ENCODE assay signal across 23 cellular contexts in genomic region chr7:129774359-129774758, GRCh38.
DNase-seq lines count a peak whose midpoint lies in the region; ATAC-seq and TF ChIP-seq lines count a peak whose summit lies in the region.
"Had no signal": no experiment of that assay in that cellular context is flagged by ENCODE, and none has a peak within 500 bp of the region (broad histone marks: within the 10 kb centered on the region; RNA-seq: fewer than 3 reads in every experiment).

No MANE protein-coding gene starts in this region.

- H3K4me1 ChIP-seq in BLaER1 treated with 17β-estradiol and CSF1 and Interleukin-3, amounts not matched to agents 10 nM and 100 nM: peaks cover 36 to 90% (median 82%) of the 10 kb centered on the region in 10 experiments
- H3K4me1 ChIP-seq in RWPE2 (ENCODE audit: insufficient read depth, poor library complexity, severe bottlenecking) (no peaks in the 10 kb centered on the region), aorta (ENCODE audit: control insufficient read depth in 1 of 2, insufficient read depth in 2 of 2, low read length in 2 of 2) (no peaks in the 10 kb centered on the region)

- no peaks in the 10 kb centered on the region for H3K36me3 ChIP-seq in BLaER1 treated with 17β-estradiol and CSF1 and Interleukin-3, amounts not matched to agents 10 nM and 100 nM
- H3K36me3 ChIP-seq in RWPE2 (ENCODE audit: low read depth) (no peaks in the 10 kb centered on the region), aorta (ENCODE audit: control insufficient read depth in 1 of 2, insufficient read depth in 2 of 2, low read length in 1 of 2) (no peaks in the 10 kb centered on the region)
- H3K36me3 ChIP-seq: ascending aorta, lower lobe of right lung, prostate gland, vagina had no signal

- peaks cover 0 to 15% (median 8%) of the 10 kb centered on the region in 11 experiments; a peak in 10 of 22 replicates for H3K9me3 ChIP-seq in BLaER1 treated with 17β-estradiol and CSF1 and Interleukin-3, amounts not matched to agents 10 nM and 100 nM (replicated peaks in 1 of 11)
- H3K9me3 ChIP-seq in RWPE2 (ENCODE audit: severe bottlenecking) (no peaks in the 10 kb centered on the region), aorta (ENCODE audit: control insufficient read depth, low read length) (no peaks in the 10 kb centered on the region)
- H3K9me3 ChIP-seq: ascending aorta, lower lobe of right lung, mucosa of descending colon, prostate gland, vagina had no signal

- TF ChIP-seq CTCF in RWPE2 (IDR thresholded peaks at IDR 0.05; ENCODE audit: poor library complexity, severe bottlenecking): no peak
- TF ChIP-seq CTCF in coronary artery (IDR thresholded peaks at IDR 0.05): no peak

- H4K20me1 ChIP-seq in BLaER1 treated with 17β-estradiol and CSF1 and Interleukin-3, amounts not matched to agents 10 nM and 100 nM: peaks cover 0 to 91% (median 49%) of the 10 kb centered on the region in 11 experiments; a peak in 17 of 22 replicates

- intact Hi-C loops in aorta (cut with DNase I): no loop called here

- peak overlapping the region in 3 of 11 experiments; percentile 14 to 50 (median 24); a peak in 4 of 22 replicates for H3K27ac ChIP-seq in BLaER1 treated with 17β-estradiol and CSF1 and Interleukin-3, amounts not matched to agents 10 nM and 100 nM
- H3K27ac ChIP-seq in RWPE2 (ENCODE audit: poor library complexity, severe bottlenecking) (no peak overlapping the region), aorta (ENCODE audit: low read depth in 1 of 2, low read length in 2 of 2) (no peak overlapping the region), coronary artery (no peak overlapping the region)
- H3K27ac ChIP-seq: ascending aorta, C4-2B, dorsolateral prefrontal cortex, epithelial cell of prostate, lower lobe of right lung, prostate gland, skin epidermis, vagina had no signal

- 91 to 96% methylated on average over 11 of the region's 11 CpGs for WGBS in aorta, 2 donors

- H3K4me3 ChIP-seq in BLaER1 treated with 17β-estradiol and CSF1 and Interleukin-3, amounts not matched to agents 10 nM and 100 nM: no peak overlapping the region
- H3K4me3 ChIP-seq in RWPE2 (ENCODE audit: severe bottlenecking): no peak overlapping the region
- no peak overlapping the region for H3K4me3 ChIP-seq in aorta (ENCODE audit: low read length in 2 of 2)
- H3K4me3 ChIP-seq in coronary artery: no peak overlapping the region
- H3K4me3 ChIP-seq: ascending aorta, dorsolateral prefrontal cortex, lower lobe of right lung, mucosa of descending colon, prostate gland, skin epidermis, vagina had no signal

- peak; percentile 35 for DNase-seq in NCI-H1092 treated with DMSO at 0.1 percent for 48 hours (lab: John Stamatoyannopoulos, UW)
- peak; percentile 42 for DNase-seq in RWPE2 (ENCODE audit: low spot score)
- peak; percentile 55 for DNase-seq in iPS-NIHi11 (ENCODE audit: low spot score)
- no peak for DNase-seq in aorta
- no peak for DNase-seq in coronary artery (ENCODE audit: low spot score)
- no peak for DNase-seq in NCI-H2107 (lab: John Stamatoyannopoulos, UW)
- DNase-seq in Kasumi-1 (lab: John Stamatoyannopoulos, UW): no peak
- DNase-seq: activated CD4-positive, alpha-beta T cell treated with anti-CD3 and anti-CD28 coated beads, Interleukin-2, amount 10 ng/mL, durations not matched to agents 7 days and 5 days; dorsolateral prefrontal cortex; Karpas-422; lower lobe of right lung; NCI-H2081; SIG-M5; stimulated activated naive B cell treated with anti-CD40 and anti-IgM and Interleukin-4, amounts not matched to agents 10 μg/mL and 1 μg/mL and 100 μg/mL, for 72 hours had no signal

- H3K27me3 ChIP-seq in BLaER1 treated with 17β-estradiol and CSF1 and Interleukin-3, amounts not matched to agents 10 nM and 100 nM: peaks cover 44 to 79% (median 54%) of the 10 kb centered on the region in 11 experiments
- H3K27me3 ChIP-seq in RWPE2 (ENCODE audit: insufficient read depth, poor library complexity, severe bottlenecking): no peaks in the 10 kb centered on the region
- H3K27me3 ChIP-seq in aorta (ENCODE audit: control insufficient read depth in 1 of 2, insufficient read depth in 2 of 2, low read length in 1 of 2): no peaks in the 10 kb centered on the region

- peak overlapping the region in 2 of 11 experiments; percentile 1 to 38; a peak in 1 of 22 replicates for H3K9ac ChIP-seq in BLaER1 treated with 17β-estradiol and CSF1 and Interleukin-3, amounts not matched to agents 10 nM and 100 nM

- peak overlapping the region in 9 of 11 experiments; percentile 83 to 99 (median 93); a peak in 17 of 22 replicates for H3K4me2 ChIP-seq in BLaER1 treated with 17β-estradiol and CSF1 and Interleukin-3, amounts not matched to agents 10 nM and 100 nM

- no peak for ATAC-seq in RWPE2 (ENCODE audit: low read depth)
- no peak for ATAC-seq in aorta (ENCODE audit: low FRiP score)
- ATAC-seq: HCT116, lower lobe of right lung, mucosa of descending colon had no signal

Comparison
In these comparisons a context has a peak if more than half of its experiments do, and no peak if none do; other contexts are left out.
1. DNase-seq: peak in NCI-H1092 treated with DMSO at 0.1 percent for 48 hours (single experiment), RWPE2 (single experiment) and iPS-NIHi11 (single experiment); none in aorta (0 of 2), coronary artery (single experiment), NCI-H2107 (single experiment) and Kasumi-1 (0 of 2).